In genomic region chr2:15126373-15126772, GRCh38 we compare ENCODE assay signal across 27 cellular contexts.
"Had no signal": no experiment of that assay in that cellular context is flagged by ENCODE, and none has a peak within 500 bp of the region (broad histone marks: within the 10 kb centered on the region; RNA-seq: fewer than 3 reads in every experiment).

No MANE protein-coding gene starts in this region.

- H3K9ac ChIP-seq: KMS-11, SK-N-SH had no signal

- DNase-seq: Kasumi-1; MV-4-11; NCI-H1048; NCI-H1105; NCI-H1417; NCI-H146; NCI-H1694 treated with DMSO at 0.1 percent for 48 hours; NCI-H1930; NCI-H2081; NCI-H2107; NCI-H345; NCI-H446 treated with DMSO at 0.1 percent for 48 hours; NCI-H510A treated with DMSO at 0.1 percent for 48 hours; NCI-H526; NCI-H82; NK-92 treated with Interleukin-12 subunit alpha and Interleukin-12 subunit beta, amount 100 ng/mL, for 24 hours; PC-3; SHP77; SK-N-SH; SW 1271; T-cell had no signal

- H3K4me1 Mint-ChIP-seq: IgD-negative memory B cell, T-cell had no signal

- H3K27ac ChIP-seq: HL-60, KMS-11, RWPE1 had no signal

- H3K4me3 Mint-ChIP-seq: IgD-negative memory B cell, T-cell had no signal

- ATAC-seq: K562, Panc1, PC-3, T-cell had no signal

- H3K27ac Mint-ChIP-seq: IgD-negative memory B cell, T-cell had no signal

- H3K27me3 Mint-ChIP-seq: IgD-negative memory B cell, T-cell had no signal

- H3K4me3 ChIP-seq: K562 had no signal

- H3K9me3 ChIP-seq: SK-N-SH had no signal

- H3K36me3 Mint-ChIP-seq: T-cell had no signal

- H3K4me2 ChIP-seq: KMS-11, SK-N-SH had no signal
